In the genomic region with DNA sequence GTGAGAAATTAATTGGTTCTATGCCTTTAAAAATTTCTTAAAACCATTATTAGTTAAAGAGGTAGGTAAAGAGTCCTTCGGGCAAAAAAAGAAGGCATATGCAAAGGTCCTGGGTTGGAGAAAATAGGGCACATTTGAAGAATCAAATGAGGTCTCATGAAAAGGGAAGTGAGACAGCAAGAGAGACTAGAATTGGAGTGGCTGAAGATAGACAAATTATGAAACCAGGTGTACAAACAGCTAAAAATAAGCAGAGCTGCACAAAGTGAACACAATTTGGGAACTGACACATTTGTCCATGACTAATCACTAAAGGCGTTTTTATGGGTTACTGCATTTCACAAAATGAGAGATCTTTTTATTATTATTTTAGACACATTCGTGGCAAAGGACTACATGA, we compare ENCODE assay signal across 13 cellular contexts.
DNase-seq lines count a peak whose midpoint lies in the region; ATAC-seq and TF ChIP-seq lines count a peak whose summit lies in the region.
"Had no signal": no experiment of that assay in that cellular context is flagged by ENCODE, and none has a peak within 500 bp of the region (broad histone marks: within the 10 kb centered on the region; RNA-seq: fewer than 3 reads in every experiment).

No MANE protein-coding gene starts in this region.

- TF ChIP-seq CTCF in GM10248 (IDR thresholded peaks at IDR 0.05; ENCODE audit: control extremely low read depth, extremely low read depth, low read depth, missing control alignments) (no peak), psoas muscle (IDR thresholded peaks at IDR 0.05) (no peak)

- CTCF ChIA-PET in GM10248 (lab: Yijun Ruan, JAX), result no interaction called here

- no peaks in the 10 kb centered on the region for H3K4me1 ChIP-seq in psoas muscle
- H3K4me1 ChIP-seq: spleen had no signal

- no peaks in the 10 kb centered on the region for H3K9me3 ChIP-seq in psoas muscle

- DNase-seq in GM10248 (ENCODE audit: extremely low spot score), result peak; percentile 56
- DNase-seq in activated naive CD4-positive, alpha-beta T cell treated with anti-CD3 and anti-CD28 coated beads, Interleukin-2, amount 50 U/mL, for 72 hours (ENCODE audit: low spot score in 2 of 2), result no peak
- DNase-seq in psoas muscle, result no peak
- no peak for DNase-seq in HPDE6-E6E7 (ENCODE audit: extremely low spot score)
- no peak for DNase-seq in ureter (ENCODE audit: low spot score)
- DNase-seq: activated CD4-positive, alpha-beta T cell treated with anti-CD3 and anti-CD28 coated beads, Interleukin-2, amount 50 U/mL, for 48 hours; amniotic stem cell; effector CD8-positive, alpha-beta T cell; SHP77 treated with DMSO at 0.1 percent for 48 hours; spleen had no signal

- 63 to 76% (median 73%) methylated on average over 3 of the region's 3 CpGs for WGBS in psoas muscle, 3 donors

- no peak overlapping the region for H3K4me3 ChIP-seq in psoas muscle
- H3K4me3 ChIP-seq: spleen had no signal

- H3K27ac ChIP-seq in psoas muscle, result no peak overlapping the region

- intact Hi-C loops in psoas muscle (cut with DNase I), result no loop called here

- H3K36me3 ChIP-seq in psoas muscle (ENCODE audit: insufficient read depth in 1 of 2, low read depth in 1 of 2), result no peaks in the 10 kb centered on the region
- H3K36me3 ChIP-seq: spleen had no signal

- peaks cover 0 to 2% (median 0%) of the 10 kb centered on the region in 3 donors for H3K27me3 ChIP-seq in psoas muscle (ENCODE audit: insufficient read depth in 3 of 3, low read length in 2 of 3)
- H3K27me3 ChIP-seq: spleen had no signal

- H3K9me3 Mint-ChIP-seq in activated naive CD4-positive, alpha-beta T cell treated with anti-CD3 and anti-CD28 coated beads, Interleukin-2, amount 50 U/mL, for 72 hours, result peaks cover 11 to 17% of the 10 kb centered on the region in 2 donors

- peak; percentile 98 for ATAC-seq in GM19324 (IDR thresholded peaks at IDR 0.05; ENCODE audit: low FRiP score, unreplicated experiment)
- ATAC-seq in HG02759 (IDR thresholded peaks at IDR 0.05; ENCODE audit: unreplicated experiment), result peak; percentile 97
- ATAC-seq in HG03460 (IDR thresholded peaks at IDR 0.05; ENCODE audit: unreplicated experiment), result peak; percentile 99
- ATAC-seq in activated naive CD4-positive, alpha-beta T cell treated with anti-CD3 and anti-CD28 coated beads, Interleukin-2, amount 50 U/mL, for 72 hours, result no peak
- ATAC-seq in psoas muscle, result no peak

- POLR2A ChIA-PET in GM10248 (lab: Yijun Ruan, JAX), result no interaction called here

- no peak overlapping the region for H3K27ac Mint-ChIP-seq in activated naive CD4-positive, alpha-beta T cell treated with anti-CD3 and anti-CD28 coated beads, Interleukin-2, amount 50 U/mL, for 72 hours

- H3K36me3 Mint-ChIP-seq in activated naive CD4-positive, alpha-beta T cell treated with anti-CD3 and anti-CD28 coated beads, Interleukin-2, amount 50 U/mL, for 72 hours, result peaks cover 0 to 8% of the 10 kb centered on the region in 2 donors

Comparison
In these comparisons a context has a peak if more than half of its experiments do, and no peak if none do; other contexts are left out.
1. ATAC-seq: peak in GM19324 (single experiment), HG02759 (single experiment) and HG03460 (single experiment); none in activated naive CD4-positive, alpha-beta T cell treated with anti-CD3 and anti-CD28 coated beads, Interleukin-2, amount 50 U/mL, for 72 hours (0 of 2) and psoas muscle (0 of 4).